In the genomic region with DNA sequence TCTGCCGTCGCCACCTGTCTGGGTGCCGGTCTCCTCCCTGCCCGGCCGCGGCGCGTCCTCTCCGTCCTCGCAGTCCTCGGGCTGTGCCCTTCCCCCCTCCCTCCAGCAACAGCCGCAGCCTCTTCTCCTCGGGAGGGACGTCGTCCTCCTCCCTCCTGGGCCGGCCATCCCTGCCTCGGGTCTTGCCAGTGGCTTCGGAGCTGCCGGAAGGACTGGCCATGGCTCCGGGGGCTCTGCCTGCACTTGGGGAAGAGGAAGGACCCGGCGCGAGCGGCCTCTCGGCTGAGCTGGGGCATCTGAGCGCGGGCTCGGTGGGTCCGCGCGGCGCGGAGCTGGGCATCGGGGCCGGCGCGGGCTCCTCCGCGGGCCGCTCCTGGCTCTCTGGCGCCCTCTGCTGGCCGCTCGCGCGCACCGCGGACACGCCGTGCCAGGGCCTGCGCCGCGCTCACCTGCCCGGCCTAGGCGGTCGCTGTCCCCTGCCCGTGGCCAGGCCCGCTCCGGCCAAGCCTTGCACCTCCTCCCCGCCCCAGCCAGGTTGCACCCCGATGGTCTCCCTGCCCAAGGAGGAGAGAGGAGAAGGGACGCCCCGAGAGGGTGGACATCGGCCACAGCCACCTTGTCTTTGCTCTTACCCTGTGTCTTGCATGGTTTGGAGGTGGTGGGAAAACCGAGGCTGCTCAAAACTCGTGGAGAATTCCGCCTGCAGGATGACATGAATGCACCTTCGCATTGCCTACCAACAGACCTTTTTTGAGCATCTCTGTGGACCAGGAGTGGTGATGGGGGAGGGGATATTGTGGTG, we compare ENCODE assay signal across 8 cellular contexts.
DNase-seq lines count a peak whose midpoint lies in the region; ATAC-seq and TF ChIP-seq lines count a peak whose summit lies in the region.
"Not testable (repeated sequence)": the region's sequence is repeated elsewhere in the genome, so short reads cannot be mapped to it uniquely, and the experiment has no call there.

No MANE protein-coding gene starts in this region.

- peak overlapping the region; percentile 33 for H3K9ac ChIP-seq in HUES6 (ENCODE audit: low read length)
- not testable (repeated sequence) for H3K9ac ChIP-seq in subcutaneous abdominal adipose tissue (ENCODE audit: low read length in 5 of 5)

- H3K9me3 Mint-ChIP-seq in Calu3 (ENCODE audit: low read depth, unreplicated experiment); T-cell; activated T-helper 2 cell treated with anti-CD3 and anti-CD28 coated beads, Interferon-gamma antibody, Interleukin-2, Interleukin-4, amounts not matched to agents 10 μg/mL and 5 μg/mL and 100 μg/mL, durations not matched to agents 14 hours and 24 hours and 36 hours: not testable (repeated sequence)

- H3K4me3 ChIP-seq in HUES6 (ENCODE audit: low read depth, low read length) = peak overlapping the region; percentile 60
- peak overlapping the region; percentile 31 for H3K4me3 ChIP-seq in ectodermal cell (ENCODE audit: insufficient read depth, low read depth, low read length)
- peak overlapping the region; percentile 23 to 41 for H3K4me3 ChIP-seq in prostate gland
- peak overlapping the region in 4 of 5 donors; percentile 44 to 63 (median 54) for H3K4me3 ChIP-seq in subcutaneous abdominal adipose tissue (ENCODE audit: low read depth in 1 of 5, low read length in 5 of 5)

- not testable (repeated sequence) for H3K4me1 Mint-ChIP-seq in Calu3 (ENCODE audit: low read depth, unreplicated experiment); activated T-helper 2 cell treated with anti-CD3 and anti-CD28 coated beads, Interferon-gamma antibody, Interleukin-2, Interleukin-4, amounts not matched to agents 10 μg/mL and 5 μg/mL and 100 μg/mL, durations not matched to agents 14 hours and 24 hours and 36 hours (ENCODE audit: low read depth)
- H3K4me1 Mint-ChIP-seq in T-cell = peaks cover 0 to 12% (median 5%) of the 10 kb centered on the region in 3 donors

- not testable (repeated sequence) for TF ChIP-seq POLR2A in prostate gland (IDR thresholded peaks at IDR 0.05)

- 7% methylated on average over 67 of the region's 67 CpGs for WGBS in ectodermal cell, 2 experiments
- WGBS in prostate gland = 5% methylated on average over 43 of the region's 67 CpGs

- H3K4me1 ChIP-seq in HUES6 (ENCODE audit: control insufficient read depth, insufficient read depth, low read length); ectodermal cell (ENCODE audit: control insufficient read depth, insufficient read depth, low read length); prostate gland (replicated peaks); subcutaneous abdominal adipose tissue (ENCODE audit: control insufficient read depth in 5 of 5, insufficient read depth in 5 of 5, low read length in 5 of 5): not testable (repeated sequence)

- ATAC-seq in T-cell (replicated peaks in 1 of 4) = peak in 1 of 4 experiments; percentile 45

- CTCF ChIA-PET in Calu3 (lab: Charles Lee); T-cell (lab: Charles Lee): not testable (repeated sequence)

- intact Hi-C loops in Calu3 (cut with micrococcal nuclease; ENCODE audit: unreplicated experiment); activated T-helper 2 cell treated with anti-CD3 and anti-CD28 coated beads, Interferon-gamma antibody, Interleukin-2, Interleukin-4, amounts not matched to agents 10 μg/mL and 5 μg/mL and 100 μg/mL, durations not matched to agents 14 hours and 24 hours and 36 hours (cut with micrococcal nuclease); prostate gland (cut with DNase I): not testable (repeated sequence)

- DNase-seq in Calu3 (peak; percentile 40), T-cell (peak in 26 of 34 experiments; percentile 3 to 39 (median 17)), islet precursor cell (peak; percentile 60), prostate gland (ENCODE audit: low spot score) (peak; percentile 22)
- DNase-seq in activated T-helper 2 cell treated with anti-CD3 and anti-CD28 coated beads, Interferon-gamma antibody, Interleukin-2, Interleukin-4, amounts not matched to agents 10 μg/mL and 5 μg/mL and 100 μg/mL, durations not matched to agents 14 hours and 24 hours and 36 hours (ENCODE audit: low spot score) = peak; percentile 17

- H3K36me3 ChIP-seq in HUES6 (ENCODE audit: control insufficient read depth, insufficient read depth, low read length); ectodermal cell (ENCODE audit: control insufficient read depth, insufficient read depth, low read length); prostate gland; subcutaneous abdominal adipose tissue (ENCODE audit: control insufficient read depth in 5 of 5, insufficient read depth in 5 of 5, low read length in 5 of 5): not testable (repeated sequence)

- BruUV-seq in Calu3 (replicated peaks; lab: Mats Ljungman, UMichigan) = not testable (repeated sequence)

- POLR2A ChIA-PET in T-cell (lab: Charles Lee) = not testable (repeated sequence)

- not testable (repeated sequence) for H3K27ac Mint-ChIP-seq in Calu3 (ENCODE audit: unreplicated experiment); activated T-helper 2 cell treated with anti-CD3 and anti-CD28 coated beads, Interferon-gamma antibody, Interleukin-2, Interleukin-4, amounts not matched to agents 10 μg/mL and 5 μg/mL and 100 μg/mL, durations not matched to agents 14 hours and 24 hours and 36 hours
- H3K27ac Mint-ChIP-seq in T-cell = peak overlapping the region in 1 of 2 donors; percentile 76

- not testable (repeated sequence) for TF ChIP-seq CTCF in Calu3 (IDR thresholded peaks at IDR 0.05; ENCODE audit: unreplicated experiment)
- TF ChIP-seq CTCF in prostate gland (IDR thresholded peaks at IDR 0.05) = peak; percentile 47 to 87 (median 65)

- not testable (repeated sequence) for H3K27ac ChIP-seq in HUES6 (ENCODE audit: low read depth, low read length); ectodermal cell (ENCODE audit: insufficient read depth, low read depth, low read length, poor library complexity, severe bottlenecking); prostate gland; subcutaneous abdominal adipose tissue (ENCODE audit: low read depth, low read length)

- not testable (repeated sequence) for H3K27me3 Mint-ChIP-seq in Calu3 (ENCODE audit: unreplicated experiment)
- H3K27me3 Mint-ChIP-seq in T-cell = peaks cover 8 to 46% of the 10 kb centered on the region in 2 donors
- peaks cover 17% of the 10 kb centered on the region for H3K27me3 Mint-ChIP-seq in activated T-helper 2 cell treated with anti-CD3 and anti-CD28 coated beads, Interferon-gamma antibody, Interleukin-2, Interleukin-4, amounts not matched to agents 10 μg/mL and 5 μg/mL and 100 μg/mL, durations not matched to agents 14 hours and 24 hours and 36 hours (ENCODE audit: low read depth)

- H3K27me3 ChIP-seq in HUES6 (ENCODE audit: control insufficient read depth, insufficient read depth, low read length) (peaks cover 31% of the 10 kb centered on the region), ectodermal cell (ENCODE audit: control insufficient read depth, insufficient read depth, low read length, poor library complexity, severe bottlenecking) (peaks cover 45% of the 10 kb centered on the region)
- not testable (repeated sequence) for H3K27me3 ChIP-seq in prostate gland (replicated peaks; ENCODE audit: insufficient read depth); subcutaneous abdominal adipose tissue (ENCODE audit: control insufficient read depth in 5 of 5, insufficient read depth in 4 of 5, low read length in 5 of 5)

- H3K36me3 Mint-ChIP-seq in Calu3 (ENCODE audit: insufficient read depth, unreplicated experiment); T-cell; activated T-helper 2 cell treated with anti-CD3 and anti-CD28 coated beads, Interferon-gamma antibody, Interleukin-2, Interleukin-4, amounts not matched to agents 10 μg/mL and 5 μg/mL and 100 μg/mL, durations not matched to agents 14 hours and 24 hours and 36 hours (ENCODE audit: low read depth): not testable (repeated sequence)

- peak overlapping the region; percentile 12 for H3K4me3 Mint-ChIP-seq in Calu3 (ENCODE audit: low read depth, unreplicated experiment)
- peak overlapping the region; percentile 52 to 67 (median 59) for H3K4me3 Mint-ChIP-seq in T-cell
- peak overlapping the region; percentile 56 for H3K4me3 Mint-ChIP-seq in activated T-helper 2 cell treated with anti-CD3 and anti-CD28 coated beads, Interferon-gamma antibody, Interleukin-2, Interleukin-4, amounts not matched to agents 10 μg/mL and 5 μg/mL and 100 μg/mL, durations not matched to agents 14 hours and 24 hours and 36 hours (ENCODE audit: low read depth)

- H3K9me3 ChIP-seq in HUES6 (ENCODE audit: control insufficient read depth, insufficient read depth, low read depth, low read length); ectodermal cell (ENCODE audit: control insufficient read depth, low read length); prostate gland; subcutaneous abdominal adipose tissue (ENCODE audit: control insufficient read depth in 5 of 5, low read length in 5 of 5): not testable (repeated sequence)
